8 cellular contexts compared by ENCODE assay signal in genomic region chr3:173397161-173398110, GRCh38. TPM values are rescaled to one million over a fixed set of nuclear protein-coding genes. Genes with fewer than 3 reads are reported as not detected.
DNase-seq lines count a peak whose midpoint lies in the region; ATAC-seq, FAIRE-seq and TF ChIP-seq lines count a peak whose summit lies in the region.

Gene NLGN1, plus strand, starts transcription at chr3:173397744.

- intact Hi-C loops in activated T-helper 1 cell treated with anti-CD3 and anti-CD28 coated beads, Interleukin-12 subunit alpha, Interleukin-12 subunit beta, Interleukin-2, Interleukin-4 antibody, amounts not matched to agents 30 ng/mL and 10 ng/mL and 1 ng/mL, durations not matched to agents 14 hours and 24 hours and 36 hours (cut with micrococcal nuclease) = loop anchor here (5.0 kb wide), 2 partner anchors 190 to 1045 kb away; no protein-coding TSS in a partner anchor
- intact Hi-C loops in natural killer cell (cut with micrococcal nuclease) = no loop called here
- intact Hi-C loops in aorta (cut with DNase I) = no loop called here

- H3K36me3 ChIP-seq in aorta (ENCODE audit: control insufficient read depth in 1 of 2, insufficient read depth in 2 of 2, low read length in 1 of 2) = no peaks in the 10 kb centered on the region

- DNase-seq in GM04503 (ENCODE audit: low read depth) = peak; percentile 60
- DNase-seq in NCI-H2029 (lab: John Stamatoyannopoulos, UW) = peak; percentile 37
- DNase-seq in activated T-helper 1 cell treated with anti-CD3 and anti-CD28 coated beads, Interleukin-12 subunit alpha, Interleukin-12 subunit beta, Interleukin-2, Interleukin-4 antibody, amounts not matched to agents 30 ng/mL and 10 ng/mL and 1 ng/mL, durations not matched to agents 14 hours and 24 hours and 36 hours (ENCODE audit: low spot score) = no peak
- peak; percentile 41 to 62 for DNase-seq in frontal cortex (ENCODE audit: low spot score in 2 of 2)
- peak; percentile 16 for DNase-seq in natural killer cell
- peak; percentile 83 to 90 for DNase-seq in aorta

- no peaks in the 10 kb centered on the region for H3K9me3 ChIP-seq in aorta (ENCODE audit: control insufficient read depth, low read length)

- ATAC-seq in natural killer cell (peak in 1 of 3 donors; percentile 13), aorta (ENCODE audit: low FRiP score) (peak; percentile 85), HG02870 (IDR thresholded peaks at IDR 0.05; ENCODE audit: unreplicated experiment) (no peak), GM21825 (IDR thresholded peaks at IDR 0.05; ENCODE audit: unreplicated experiment) (no peak)

- peaks cover 25% of the 10 kb centered on the region for H3K4me1 Mint-ChIP-seq in activated T-helper 1 cell treated with anti-CD3 and anti-CD28 coated beads, Interleukin-12 subunit alpha, Interleukin-12 subunit beta, Interleukin-2, Interleukin-4 antibody, amounts not matched to agents 30 ng/mL and 10 ng/mL and 1 ng/mL, durations not matched to agents 14 hours and 24 hours and 36 hours (ENCODE audit: low read depth)
- H3K4me1 Mint-ChIP-seq in natural killer cell = peaks cover 37 to 39% of the 10 kb centered on the region in 2 donors

- 0% methylated on average over 69 to 70 of the region's 70 CpGs for WGBS in aorta, 2 donors

- no peak for TF ChIP-seq CTCF in natural killer cell (IDR thresholded peaks at IDR 0.05)

- no peaks in the 10 kb centered on the region for H3K27me3 ChIP-seq in aorta (ENCODE audit: control insufficient read depth in 1 of 2, insufficient read depth in 2 of 2, low read length in 1 of 2)

- peaks cover 63% of the 10 kb centered on the region for H3K27me3 Mint-ChIP-seq in activated T-helper 1 cell treated with anti-CD3 and anti-CD28 coated beads, Interleukin-12 subunit alpha, Interleukin-12 subunit beta, Interleukin-2, Interleukin-4 antibody, amounts not matched to agents 30 ng/mL and 10 ng/mL and 1 ng/mL, durations not matched to agents 14 hours and 24 hours and 36 hours (ENCODE audit: insufficient read depth)
- H3K27me3 Mint-ChIP-seq in natural killer cell (ENCODE audit: low read depth in 2 of 2) = peaks cover 33 to 50% of the 10 kb centered on the region in 2 donors

- peak within 1 kb of the TSS; percentile 67 for H3K27ac Mint-ChIP-seq in activated T-helper 1 cell treated with anti-CD3 and anti-CD28 coated beads, Interleukin-12 subunit alpha, Interleukin-12 subunit beta, Interleukin-2, Interleukin-4 antibody, amounts not matched to agents 30 ng/mL and 10 ng/mL and 1 ng/mL, durations not matched to agents 14 hours and 24 hours and 36 hours
- peak within 1 kb of the TSS; percentile 65 to 70 for H3K27ac Mint-ChIP-seq in natural killer cell

- FAIRE-seq in frontal cortex (lab: Jason Lieb, UNC) = no peak

- H3K9me3 Mint-ChIP-seq in activated T-helper 1 cell treated with anti-CD3 and anti-CD28 coated beads, Interleukin-12 subunit alpha, Interleukin-12 subunit beta, Interleukin-2, Interleukin-4 antibody, amounts not matched to agents 30 ng/mL and 10 ng/mL and 1 ng/mL, durations not matched to agents 14 hours and 24 hours and 36 hours = no peaks in the 10 kb centered on the region
- peaks cover 0 to 3% of the 10 kb centered on the region in 2 donors for H3K9me3 Mint-ChIP-seq in natural killer cell

- peaks cover 0 to 1% of the 10 kb centered on the region in 2 donors for H3K4me1 ChIP-seq in aorta (ENCODE audit: control insufficient read depth in 1 of 2, insufficient read depth in 2 of 2, low read length in 2 of 2)

- H3K27ac ChIP-seq in aorta (ENCODE audit: low read depth in 1 of 2, low read length in 2 of 2) = peak within 1 kb of the TSS; percentile 28 to 74

- H3K4me3 Mint-ChIP-seq in activated T-helper 1 cell treated with anti-CD3 and anti-CD28 coated beads, Interleukin-12 subunit alpha, Interleukin-12 subunit beta, Interleukin-2, Interleukin-4 antibody, amounts not matched to agents 30 ng/mL and 10 ng/mL and 1 ng/mL, durations not matched to agents 14 hours and 24 hours and 36 hours = peak within 1 kb of the TSS; percentile 46
- H3K4me3 Mint-ChIP-seq in natural killer cell = peak within 1 kb of the TSS; percentile 92

- H3K4me3 ChIP-seq in aorta (ENCODE audit: low read length in 2 of 2) = peak within 1 kb of the TSS; percentile 61 to 82

- H3K36me3 Mint-ChIP-seq in activated T-helper 1 cell treated with anti-CD3 and anti-CD28 coated beads, Interleukin-12 subunit alpha, Interleukin-12 subunit beta, Interleukin-2, Interleukin-4 antibody, amounts not matched to agents 30 ng/mL and 10 ng/mL and 1 ng/mL, durations not matched to agents 14 hours and 24 hours and 36 hours (ENCODE audit: low read depth) = peaks cover 4% of the 10 kb centered on the region
- H3K36me3 Mint-ChIP-seq in natural killer cell = peaks cover 16% of the 10 kb centered on the region

RNA-seq across cellular contexts. Expression of gene NLGN1, which starts in this region (rescaled TPM):
- total RNA-seq in activated T-helper 1 cell treated with anti-CD3 and anti-CD28 coated beads, Interleukin-12 subunit alpha, Interleukin-12 subunit beta, Interleukin-2, Interleukin-4 antibody, amounts not matched to agents 30 ng/mL and 10 ng/mL and 1 ng/mL, durations not matched to agents 14 hours and 24 hours and 36 hours = not detected in 2 replicates
- total RNA-seq in frontal cortex = 59.1 TPM
- total RNA-seq in natural killer cell = not detected
- total RNA-seq in aorta = 10 to 100 TPM; 15.5 to 20.0 TPM
- 1 to 10 TPM in 1 of 2 donors, under 1 TPM in 1; 0.50 to 1.7 TPM for polyA plus RNA-seq in aorta

Comparison
In these comparisons a context has a peak if more than half of its experiments do, and no peak if none do; other contexts are left out.
1. RNA of gene NLGN1 (total RNA-seq): 59.1 TPM in frontal cortex (single experiment) and 15.5 to 20.0 TPM in aorta; not detected in natural killer cell and not detected in activated T-helper 1 cell treated with anti-CD3 and anti-CD28 coated beads, Interleukin-12 subunit alpha, Interleukin-12 subunit beta, Interleukin-2, Interleukin-4 antibody, amounts not matched to agents 30 ng/mL and 10 ng/mL and 1 ng/mL, durations not matched to agents 14 hours and 24 hours and 36 hours; every median in the first group is over 10 times any median in the second.
2. Peak in DNase-seq in natural killer cell; RNA of the gene not detected or under 1 TPM.